ENCODE assay signal across 9 cellular contexts in genomic region chr13:50244913-50245574, GRCh38.
DNase-seq lines count a peak whose midpoint lies in the region; ATAC-seq lines count a peak whose summit lies in the region.
"Had no signal": no experiment of that assay in that cellular context is flagged by ENCODE, and none has a peak within 500 bp of the region (broad histone marks: within the 10 kb centered on the region; RNA-seq: fewer than 3 reads in every experiment).

No MANE protein-coding gene starts in this region.

- no peak overlapping the region for H3K9ac ChIP-seq in duodenal mucosa (ENCODE audit: low read depth in 1 of 2, low read length in 2 of 2)

- H3K27ac ChIP-seq in duodenal mucosa (ENCODE audit: low read depth, low read length), result peak overlapping the region; percentile 10

- peaks cover 8 to 15% of the 10 kb centered on the region in 2 donors for H3K4me1 ChIP-seq in duodenal mucosa (ENCODE audit: control insufficient read depth in 1 of 2, insufficient read depth in 2 of 2, low read length in 2 of 2)
- no peaks in the 10 kb centered on the region for H3K4me1 ChIP-seq in HAP-1

- H3K4me3 ChIP-seq in duodenal mucosa (ENCODE audit: low read depth in 1 of 2, low read length in 2 of 2) (no peak overlapping the region), HAP-1 (no peak overlapping the region)

- H3K9me3 ChIP-seq in duodenal mucosa (ENCODE audit: control insufficient read depth in 1 of 2, low read length in 2 of 2) (no peaks in the 10 kb centered on the region), HAP-1 (no peaks in the 10 kb centered on the region)

- H3K36me3 ChIP-seq in duodenal mucosa (ENCODE audit: control insufficient read depth in 1 of 2, insufficient read depth in 2 of 2, low read length in 2 of 2) (no peaks in the 10 kb centered on the region), HAP-1 (replicated peaks) (no peaks in the 10 kb centered on the region)

- DNase-seq in AML-193 (lab: John Stamatoyannopoulos, UW), result peak; percentile 41 to 42
- DNase-seq in GM19238 (ENCODE audit: insufficient read length, low spot score), result peak; percentile 15
- peak; percentile 8 to 67 for DNase-seq in SW 1271 (lab: John Stamatoyannopoulos, UW)
- peak; percentile 28 to 41 for DNase-seq in stimulated activated CD4-positive, alpha-beta T cell treated with anti-CD3 and anti-CD28 coated beads, Interleukin-12 subunit alpha, Interleukin-12 subunit beta, amount 100 ng/mL, for 24 hours (ENCODE audit: low read depth in 2 of 2)
- no peak for DNase-seq in HAP-1 (ENCODE audit: low spot score in 2 of 2)
- DNase-seq in DMS114 treated with DMSO at 0.1 percent for 48 hours (lab: John Stamatoyannopoulos, UW; ENCODE audit: unreplicated experiment), result no peak
- DNase-seq: naive thymus-derived CD8-positive, alpha-beta T cell had no signal

- peak; percentile 97 for ATAC-seq in HG03196 (IDR thresholded peaks at IDR 0.05; ENCODE audit: unreplicated experiment)

- H3K27me3 ChIP-seq in duodenal mucosa (ENCODE audit: control insufficient read depth in 1 of 2, insufficient read depth in 2 of 2, low read length in 2 of 2) (no peaks in the 10 kb centered on the region), HAP-1 (ENCODE audit: low read depth) (no peaks in the 10 kb centered on the region)

- in situ Hi-C loops in HAP-1 (cut with MboI; ENCODE audit: low sequenced_read_pairs), result no loop called here

Comparison
In these comparisons a context has a peak if more than half of its experiments do, and no peak if none do; other contexts are left out.
1. DNase-seq: peak in AML-193 (2 of 2), GM19238 (single experiment), SW 1271 (2 of 2) and stimulated activated CD4-positive, alpha-beta T cell treated with anti-CD3 and anti-CD28 coated beads, Interleukin-12 subunit alpha, Interleukin-12 subunit beta, amount 100 ng/mL, for 24 hours (2 of 2); none in HAP-1 (0 of 2) and DMS114 treated with DMSO at 0.1 percent for 48 hours (single experiment).